8 cellular contexts compared by ENCODE assay signal in genomic region chr21:37563641-37564340, GRCh38.
A peak's percentile ranks its signal among the peaks of the same experiment; 100 is the strongest.
DNase-seq lines count a peak whose midpoint lies in the region; ATAC-seq, FAIRE-seq and TF ChIP-seq lines count a peak whose summit lies in the region.

No MANE protein-coding gene starts in this region.

- POLR2A ChIA-PET in WTC11 (lab: Charles Lee), result interaction anchor here (0.5 to 1.2 kb wide), 7 partner anchors 9 to 296 kb away, joined by 3 to 6 read pairs (median 3); no protein-coding TSS in a partner anchor

- H3K4me3 Mint-ChIP-seq in WTC11, result peak overlapping the region; percentile 70

- peak; percentile 65 for DNase-seq in AG09309 (ENCODE audit: low read depth)
- peak; percentile 93 for DNase-seq in NCI-H2171 treated with DMSO at 0.1 percent for 48 hours (lab: John Stamatoyannopoulos, UW)
- peak; percentile 90 for DNase-seq in WTC11 (ENCODE audit: low spot score)
- peak; percentile 84 for DNase-seq in bronchial epithelial cell (ENCODE audit: low read depth)
- DNase-seq in inferior parietal cortex (ENCODE audit: extremely low spot score), result peak; percentile 95
- peak; percentile 75 to 90 (median 83) for DNase-seq in stimulated activated CD4-positive, alpha-beta T cell treated with anti-CD3 and anti-CD28 coated beads, Interleukin-12 subunit alpha, Interleukin-12 subunit beta, amount 100 ng/mL, for 48 hours (ENCODE audit: low read depth in 2 of 3, low spot score in 1 of 3)

- H3K4me1 Mint-ChIP-seq in WTC11, result peaks cover 23% of the 10 kb centered on the region

- H3K27me3 Mint-ChIP-seq in WTC11 (ENCODE audit: low read depth), result peaks cover 26% of the 10 kb centered on the region

- no peaks in the 10 kb centered on the region for H3K36me3 Mint-ChIP-seq in WTC11

- H3K36me3 ChIP-seq in bronchial epithelial cell (ENCODE audit: control insufficient read depth, insufficient read depth, low read length), result no peaks in the 10 kb centered on the region

- H3K27ac Mint-ChIP-seq in WTC11, result peak overlapping the region; percentile 89

- ATAC-seq in GM18907 (IDR thresholded peaks at IDR 0.05; ENCODE audit: unreplicated experiment), result peak; percentile 91
- peak; percentile 95 for ATAC-seq in HG03135 (IDR thresholded peaks at IDR 0.05; ENCODE audit: unreplicated experiment)
- peak; percentile 94 for ATAC-seq in WTC11

- CTCF ChIA-PET in WTC11 (lab: Charles Lee), result interaction anchor here (0.7 to 2.3 kb wide), 28 partner anchors 8 to 517 kb away, joined by 3 to 11 read pairs (median 4); no protein-coding TSS in a partner anchor

- H3K9me3 Mint-ChIP-seq in WTC11, result peaks cover 3% of the 10 kb centered on the region

- no peak for FAIRE-seq in bronchial epithelial cell (lab: Jason Lieb, UNC)

- H3K27me3 ChIP-seq in bronchial epithelial cell (ENCODE audit: control insufficient read depth, insufficient read depth, low read length), result no peaks in the 10 kb centered on the region

- TF ChIP-seq CTCF in AG09309 (IDR thresholded peaks at IDR 0.05; ENCODE audit: control insufficient read depth, insufficient read depth, low read depth, low read length, missing control alignments), result peak; percentile 41
- TF ChIP-seq CTCF in WTC11 (IDR thresholded peaks at IDR 0.05), result no peak
- peak; percentile 56 for TF ChIP-seq CTCF in bronchial epithelial cell (IDR thresholded peaks at IDR 0.05; ENCODE audit: insufficient read depth, low read length, severe bottlenecking)

- H3K4me3 ChIP-seq in AG09309 (ENCODE audit: control insufficient read depth, low read depth, low read length), result peak overlapping the region; percentile 66
- H3K4me3 ChIP-seq in bronchial epithelial cell (ENCODE audit: low read depth, low read length), result peak overlapping the region; percentile 67

TF ChIP-seq in WTC11, 78 proteins besides CTCF, POLR2A, EP300 and RAD21 (continues in another document):
- TF ChIP-seq IRF2 (CRISPR knock-in tag; IDR thresholded peaks at IDR 0.05; ENCODE audit: borderline replicate concordance, low read depth) (no peak), ERG (CRISPR knock-in tag; IDR thresholded peaks at IDR 0.05) (no peak), FOXK1 (CRISPR knock-in tag; IDR thresholded peaks at IDR 0.05) (peak; percentile 82), NFE2L1 (CRISPR knock-in tag; IDR thresholded peaks at IDR 0.05) (peak; percentile 65), ZBTB43 (CRISPR knock-in tag; IDR thresholded peaks at IDR 0.05) (peak; percentile 96), GRHL2 (CRISPR knock-in tag; IDR thresholded peaks at IDR 0.05; ENCODE audit: insufficient replicate concordance, severe bottlenecking) (no peak), ZNF232 (CRISPR knock-in tag; IDR thresholded peaks at IDR 0.05) (peak; percentile 82; the same call in 1 of the 2 replicates), IRF1 (CRISPR knock-in tag; IDR thresholded peaks at IDR 0.05) (peak; percentile 80), E2F1 (CRISPR knock-in tag; IDR thresholded peaks at IDR 0.05) (peak; percentile 84), PREB (CRISPR knock-in tag; IDR thresholded peaks at IDR 0.05; ENCODE audit: borderline replicate concordance) (no peak), FOXP4 (CRISPR knock-in tag; IDR thresholded peaks at IDR 0.05) (peak; percentile 87), TEAD1 (CRISPR knock-in tag; IDR thresholded peaks at IDR 0.05) (peak; percentile 87), ZMAT4 (CRISPR knock-in tag; IDR thresholded peaks at IDR 0.05) (no peak), MXD4 (CRISPR knock-in tag; IDR thresholded peaks at IDR 0.05; ENCODE audit: borderline replicate concordance) (no peak), ESRRA (CRISPR knock-in tag; IDR thresholded peaks at IDR 0.05; ENCODE audit: borderline replicate concordance) (no peak), ZSCAN18 (CRISPR knock-in tag; IDR thresholded peaks at IDR 0.05) (no peak), CREM (CRISPR knock-in tag; IDR thresholded peaks at IDR 0.05) (no peak), SP1 (CRISPR knock-in tag; conservative IDR thresholded peaks at IDR 0.05) (peak; percentile 74), ZNF121 (CRISPR knock-in tag; IDR thresholded peaks at IDR 0.05) (no peak)

Comparison
In these comparisons a context has a peak if more than half of its experiments do, and no peak if none do; other contexts are left out.
1. Peak in every context shown above with its lines: DNase-seq, ATAC-seq and H3K4me3 ChIP-seq.